19 cellular contexts compared by ENCODE assay signal in the genomic region with DNA sequence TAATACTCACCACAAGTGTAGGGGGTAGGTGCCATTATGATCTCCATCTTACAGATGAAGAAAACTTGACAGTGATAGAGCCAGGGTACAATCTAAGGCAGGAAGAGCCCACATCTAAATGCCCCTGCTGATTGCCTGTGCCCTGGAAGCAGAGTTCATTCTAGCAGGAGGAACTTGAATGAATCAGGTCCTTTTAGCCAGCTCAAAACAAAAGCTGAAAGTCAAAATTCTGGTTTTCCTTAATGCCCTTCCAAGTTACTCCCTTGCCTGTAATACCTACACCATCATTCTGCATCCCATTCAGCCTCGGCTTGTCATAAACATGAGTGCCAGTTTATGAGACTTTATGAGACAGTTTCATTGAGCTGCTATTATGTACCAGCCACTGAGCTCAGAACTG.
"Had no signal": no experiment of that assay in that cellular context is flagged by ENCODE, and none has a peak within 500 bp of the region (broad histone marks: within the 10 kb centered on the region; RNA-seq: fewer than 3 reads in every experiment).

No MANE protein-coding gene starts in this region.

- H3K4me3 ChIP-seq: esophagus muscularis mucosa, lung, pancreas, suprapubic skin, thyroid gland had no signal

- DNase-seq: central memory CD4-positive, alpha-beta T cell; cortex of kidney; effector memory CD4-positive, alpha-beta T cell; immature natural killer cell; kidney; left colon; left ventricle myocardium superior; mesendoderm; naive B cell; occipital lobe; pancreas; small intestine; stimulated activated CD4-positive, alpha-beta T cell treated with anti-CD3 and anti-CD28 coated beads, Interleukin-12 subunit alpha, Interleukin-12 subunit beta, amount 100 ng/mL, for 4 hours; stimulated activated naive CD4-positive, alpha-beta T cell treated with Interleukin-2 at 50 U/mL for 16 hours; thyroid gland had no signal

- H3K27ac ChIP-seq: esophagus muscularis mucosa, pancreas, suprapubic skin, thyroid gland had no signal

- H3K36me3 ChIP-seq: pancreas, suprapubic skin, thyroid gland had no signal

- ATAC-seq: left colon, left ventricle myocardium superior, pancreas had no signal

- FAIRE-seq: kidney, pancreas, small intestine, urothelium cell line had no signal

- H3K9me3 ChIP-seq: esophagus muscularis mucosa, pancreas, suprapubic skin, thyroid gland had no signal

- H3K27me3 ChIP-seq: esophagus muscularis mucosa, pancreas, suprapubic skin, thyroid gland had no signal
